In genomic region chr6:6836609-6837406, GRCh38 we compare ENCODE assay signal across 21 cellular contexts.
"Had no signal": no experiment of that assay in that cellular context is flagged by ENCODE, and none has a peak within 500 bp of the region (broad histone marks: within the 10 kb centered on the region; RNA-seq: fewer than 3 reads in every experiment).

No MANE protein-coding gene starts in this region.

- H3K36me3 ChIP-seq: left ventricle myocardium inferior, ovary, sigmoid colon, spleen, transverse colon, upper lobe of left lung, vagina had no signal

- ATAC-seq: mucosa of descending colon; naive thymus-derived CD4-positive, alpha-beta T cell; natural killer cell treated with Interleukin-12 subunit alpha and Interleukin-12 subunit beta and Interleukin-15 and Interleukin-18, amount 100 ng/mL, for 72 hours; right cardiac atrium; stimulated activated memory B cell treated with anti-CD40 and anti-IgM and Interleukin-4, amounts not matched to agents 10 μg/mL and 1 μg/mL and 100 μg/mL, for 72 hours; stimulated activated naive CD8-positive, alpha-beta T cell treated with anti-CD3 and anti-CD28 coated beads, Interleukin-15, amount 100 ng/mL, for 72 hours had no signal

- FAIRE-seq: small intestine had no signal

- DNase-seq: islet precursor cell; left ventricle myocardium inferior; midbrain; mucosa of descending colon; naive thymus-derived CD4-positive, alpha-beta T cell; ovary; retina; right cardiac atrium; sigmoid colon; small intestine; spleen; stimulated activated CD4-positive, alpha-beta T cell treated with anti-CD3 and anti-CD28 coated beads, Interleukin-4, amount 100 ng/mL, for 24 hours; stimulated activated naive CD4-positive, alpha-beta T cell treated with Interleukin-2 at 50 U/mL for 16 hours; stimulated activated naive CD8-positive, alpha-beta T cell treated with anti-CD3 and anti-CD28 coated beads, Interleukin-15, amount 100 ng/mL, for 72 hours; substantia nigra; transverse colon; upper lobe of left lung had no signal

- H3K27ac ChIP-seq: left ventricle myocardium inferior, ovary, sigmoid colon, spleen, transverse colon, upper lobe of left lung, vagina had no signal

- H3K27me3 ChIP-seq: ovary, sigmoid colon, transverse colon, upper lobe of left lung, vagina had no signal

- H3K4me3 ChIP-seq: left ventricle myocardium inferior, lung, mucosa of descending colon, ovary, sigmoid colon, spleen, transverse colon, upper lobe of left lung, vagina had no signal

- H3K4me1 ChIP-seq: sigmoid colon, transverse colon had no signal

- H3K9me3 ChIP-seq: left ventricle myocardium inferior, mucosa of descending colon, ovary, sigmoid colon, spleen, transverse colon, upper lobe of left lung, vagina had no signal
